Comparison of ENCODE assay signal across 2 cellular contexts in the genomic region with DNA sequence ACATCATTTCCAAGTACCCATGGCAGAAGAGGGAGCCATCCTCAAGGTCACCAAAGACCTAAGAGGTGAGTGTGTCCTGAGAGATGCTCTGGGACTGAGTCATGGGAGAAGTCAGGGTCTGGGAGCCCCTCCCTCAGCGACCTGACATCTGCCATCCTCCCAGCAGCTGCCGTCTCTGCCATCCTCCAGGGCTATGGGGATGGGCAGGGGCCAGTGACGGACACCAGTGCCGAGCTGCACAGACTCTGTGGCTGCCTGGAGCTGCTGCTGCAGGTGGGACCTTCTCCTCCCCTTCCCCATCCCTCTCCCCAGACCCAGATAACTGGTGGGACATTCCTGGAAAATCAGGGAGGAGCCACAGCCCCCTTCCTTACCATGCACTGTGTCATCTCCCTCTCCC.
TF ChIP-seq lines count a peak whose summit lies in the region.

No MANE protein-coding gene starts in this region.

TF ChIP-seq in H1, 55 proteins besides CTCF, POLR2A, EP300 and RAD21:
- TF ChIP-seq ZNF274 (IDR thresholded peaks at IDR 0.05; ENCODE audit: borderline replicate concordance, extremely low read depth, low read length) (no peak), ASH2L (IDR thresholded peaks at IDR 0.05; ENCODE audit: low read length) (no peak), TAF1 (IDR thresholded peaks at IDR 0.05; ENCODE audit: low read depth, low read length) (no peak), SP2 (IDR thresholded peaks at IDR 0.05; ENCODE audit: low read length) (no peak)

TF ChIP-seq in GM23338, 12 proteins besides CTCF, POLR2A, EP300 and RAD21:
- TF ChIP-seq EZH2 (IDR thresholded peaks at IDR 0.05; ENCODE audit: low read depth, unreplicated experiment): no peak
- no peak for TF ChIP-seq CREB1 (CRISPR knock-in tag; IDR thresholded peaks at IDR 0.05; ENCODE audit: low read depth)
- no peak for TF ChIP-seq POLR2AphosphoS5 (IDR thresholded peaks at IDR 0.05; ENCODE audit: low read depth)
- TF ChIP-seq, protein P1, sequence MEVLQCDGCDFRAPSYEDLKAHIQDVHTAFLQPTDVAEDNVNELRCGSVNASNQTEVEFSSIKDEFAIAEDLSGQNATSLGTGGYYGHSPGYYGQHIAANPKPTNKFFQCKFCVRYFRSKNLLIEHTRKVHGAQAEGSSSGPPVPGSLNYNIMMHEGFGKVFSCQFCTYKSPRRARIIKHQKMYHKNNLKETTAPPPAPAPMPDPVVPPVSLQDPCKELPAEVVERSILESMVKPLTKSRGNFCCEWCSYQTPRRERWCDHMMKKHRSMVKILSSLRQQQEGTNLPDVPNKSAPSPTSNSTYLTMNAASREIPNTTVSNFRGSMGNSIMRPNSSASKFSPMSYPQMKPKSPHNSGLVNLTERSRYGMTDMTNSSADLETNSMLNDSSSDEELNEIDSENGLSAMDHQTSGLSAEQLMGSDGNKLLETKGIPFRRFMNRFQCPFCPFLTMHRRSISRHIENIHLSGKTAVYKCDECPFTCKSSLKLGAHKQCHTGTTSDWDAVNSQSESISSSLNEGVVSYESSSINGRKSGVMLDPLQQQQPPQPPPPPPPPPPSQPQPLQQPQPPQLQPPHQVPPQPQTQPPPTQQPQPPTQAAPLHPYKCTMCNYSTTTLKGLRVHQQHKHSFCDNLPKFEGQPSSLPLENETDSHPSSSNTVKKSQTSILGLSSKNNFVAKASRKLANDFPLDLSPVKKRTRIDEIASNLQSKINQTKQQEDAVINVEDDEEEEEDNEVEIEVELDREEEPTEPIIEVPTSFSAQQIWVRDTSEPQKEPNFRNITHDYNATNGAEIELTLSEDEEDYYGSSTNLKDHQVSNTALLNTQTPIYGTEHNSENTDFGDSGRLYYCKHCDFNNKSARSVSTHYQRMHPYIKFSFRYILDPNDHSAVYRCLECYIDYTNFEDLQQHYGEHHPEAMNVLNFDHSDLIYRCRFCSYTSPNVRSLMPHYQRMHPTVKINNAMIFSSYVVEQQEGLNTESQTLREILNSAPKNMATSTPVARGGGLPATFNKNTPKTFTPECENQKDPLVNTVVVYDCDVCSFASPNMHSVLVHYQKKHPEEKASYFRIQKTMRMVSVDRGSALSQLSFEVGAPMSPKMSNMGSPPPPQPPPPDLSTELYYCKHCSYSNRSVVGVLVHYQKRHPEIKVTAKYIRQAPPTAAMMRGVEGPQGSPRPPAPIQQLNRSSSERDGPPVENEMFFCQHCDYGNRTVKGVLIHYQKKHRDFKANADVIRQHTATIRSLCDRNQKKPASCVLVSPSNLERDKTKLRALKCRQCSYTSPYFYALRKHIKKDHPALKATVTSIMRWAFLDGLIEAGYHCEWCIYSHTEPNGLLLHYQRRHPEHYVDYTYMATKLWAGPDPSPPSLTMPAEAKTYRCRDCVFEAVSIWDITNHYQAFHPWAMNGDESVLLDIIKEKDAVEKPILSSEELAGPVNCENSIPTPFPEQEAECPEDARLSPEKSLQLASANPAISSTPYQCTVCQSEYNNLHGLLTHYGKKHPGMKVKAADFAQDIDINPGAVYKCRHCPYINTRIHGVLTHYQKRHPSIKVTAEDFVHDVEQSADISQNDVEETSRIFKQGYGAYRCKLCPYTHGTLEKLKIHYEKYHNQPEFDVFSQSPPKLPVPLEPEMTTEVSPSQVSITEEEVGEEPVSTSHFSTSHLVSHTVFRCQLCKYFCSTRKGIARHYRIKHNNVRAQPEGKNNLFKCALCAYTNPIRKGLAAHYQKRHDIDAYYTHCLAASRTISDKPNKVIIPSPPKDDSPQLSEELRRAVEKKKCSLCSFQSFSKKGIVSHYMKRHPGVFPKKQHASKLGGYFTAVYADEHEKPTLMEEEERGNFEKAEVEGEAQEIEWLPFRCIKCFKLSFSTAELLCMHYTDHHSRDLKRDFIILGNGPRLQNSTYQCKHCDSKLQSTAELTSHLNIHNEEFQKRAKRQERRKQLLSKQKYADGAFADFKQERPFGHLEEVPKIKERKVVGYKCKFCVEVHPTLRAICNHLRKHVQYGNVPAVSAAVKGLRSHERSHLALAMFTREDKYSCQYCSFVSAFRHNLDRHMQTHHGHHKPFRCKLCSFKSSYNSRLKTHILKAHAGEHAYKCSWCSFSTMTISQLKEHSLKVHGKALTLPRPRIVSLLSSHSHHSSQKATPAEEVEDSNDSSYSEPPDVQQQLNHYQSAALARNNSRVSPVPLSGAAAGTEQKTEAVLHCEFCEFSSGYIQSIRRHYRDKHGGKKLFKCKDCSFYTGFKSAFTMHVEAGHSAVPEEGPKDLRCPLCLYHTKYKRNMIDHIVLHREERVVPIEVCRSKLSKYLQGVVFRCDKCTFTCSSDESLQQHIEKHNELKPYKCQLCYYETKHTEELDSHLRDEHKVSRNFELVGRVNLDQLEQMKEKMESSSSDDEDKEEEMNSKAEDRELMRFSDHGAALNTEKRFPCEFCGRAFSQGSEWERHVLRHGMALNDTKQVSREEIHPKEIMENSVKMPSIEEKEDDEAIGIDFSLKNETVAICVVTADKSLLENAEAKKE (CRISPR knock-in tag; IDR thresholded peaks at IDR 0.05): no peak
- TF ChIP-seq ZNF331 (CRISPR knock-in tag; IDR thresholded peaks at IDR 0.05; ENCODE audit: low read depth): no peak
- TF ChIP-seq, protein P2, sequence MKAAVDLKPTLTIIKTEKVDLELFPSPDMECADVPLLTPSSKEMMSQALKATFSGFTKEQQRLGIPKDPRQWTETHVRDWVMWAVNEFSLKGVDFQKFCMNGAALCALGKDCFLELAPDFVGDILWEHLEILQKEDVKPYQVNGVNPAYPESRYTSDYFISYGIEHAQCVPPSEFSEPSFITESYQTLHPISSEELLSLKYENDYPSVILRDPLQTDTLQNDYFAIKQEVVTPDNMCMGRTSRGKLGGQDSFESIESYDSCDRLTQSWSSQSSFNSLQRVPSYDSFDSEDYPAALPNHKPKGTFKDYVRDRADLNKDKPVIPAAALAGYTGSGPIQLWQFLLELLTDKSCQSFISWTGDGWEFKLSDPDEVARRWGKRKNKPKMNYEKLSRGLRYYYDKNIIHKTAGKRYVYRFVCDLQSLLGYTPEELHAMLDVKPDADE (IDR thresholded peaks at IDR 0.05): no peak
- TF ChIP-seq, protein P3, sequence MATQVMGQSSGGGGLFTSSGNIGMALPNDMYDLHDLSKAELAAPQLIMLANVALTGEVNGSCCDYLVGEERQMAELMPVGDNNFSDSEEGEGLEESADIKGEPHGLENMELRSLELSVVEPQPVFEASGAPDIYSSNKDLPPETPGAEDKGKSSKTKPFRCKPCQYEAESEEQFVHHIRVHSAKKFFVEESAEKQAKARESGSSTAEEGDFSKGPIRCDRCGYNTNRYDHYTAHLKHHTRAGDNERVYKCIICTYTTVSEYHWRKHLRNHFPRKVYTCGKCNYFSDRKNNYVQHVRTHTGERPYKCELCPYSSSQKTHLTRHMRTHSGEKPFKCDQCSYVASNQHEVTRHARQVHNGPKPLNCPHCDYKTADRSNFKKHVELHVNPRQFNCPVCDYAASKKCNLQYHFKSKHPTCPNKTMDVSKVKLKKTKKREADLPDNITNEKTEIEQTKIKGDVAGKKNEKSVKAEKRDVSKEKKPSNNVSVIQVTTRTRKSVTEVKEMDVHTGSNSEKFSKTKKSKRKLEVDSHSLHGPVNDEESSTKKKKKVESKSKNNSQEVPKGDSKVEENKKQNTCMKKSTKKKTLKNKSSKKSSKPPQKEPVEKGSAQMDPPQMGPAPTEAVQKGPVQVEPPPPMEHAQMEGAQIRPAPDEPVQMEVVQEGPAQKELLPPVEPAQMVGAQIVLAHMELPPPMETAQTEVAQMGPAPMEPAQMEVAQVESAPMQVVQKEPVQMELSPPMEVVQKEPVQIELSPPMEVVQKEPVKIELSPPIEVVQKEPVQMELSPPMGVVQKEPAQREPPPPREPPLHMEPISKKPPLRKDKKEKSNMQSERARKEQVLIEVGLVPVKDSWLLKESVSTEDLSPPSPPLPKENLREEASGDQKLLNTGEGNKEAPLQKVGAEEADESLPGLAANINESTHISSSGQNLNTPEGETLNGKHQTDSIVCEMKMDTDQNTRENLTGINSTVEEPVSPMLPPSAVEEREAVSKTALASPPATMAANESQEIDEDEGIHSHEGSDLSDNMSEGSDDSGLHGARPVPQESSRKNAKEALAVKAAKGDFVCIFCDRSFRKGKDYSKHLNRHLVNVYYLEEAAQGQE (IDR thresholded peaks at IDR 0.05; ENCODE audit: unreplicated experiment): no peak
